ENCODE assay signal across 8 cellular contexts in genomic region chr5:95823738-95824609, GRCh38. TPM values are rescaled to one million over a fixed set of nuclear protein-coding genes. Genes with fewer than 3 reads are reported as not detected.
DNase-seq lines count a peak whose midpoint lies in the region; ATAC-seq and TF ChIP-seq lines count a peak whose summit lies in the region.

No MANE protein-coding gene starts in this region.

- peak overlapping the region; percentile 85 for H3K4me2 ChIP-seq in BLaER1
- peak overlapping the region; percentile 89 for H3K4me2 ChIP-seq in hepatocyte

- H4K20me1 ChIP-seq in BLaER1 (peaks cover 27% of the 10 kb centered on the region), hepatocyte (ENCODE audit: insufficient read depth, poor library complexity, severe bottlenecking) (peaks cover 4% of the 10 kb centered on the region)

- H3K27ac ChIP-seq in BLaER1 (peak overlapping the region; percentile 95), SJSA1 (peak overlapping the region; percentile 71), angular gyrus (ENCODE audit: low read depth, low read length) (peak overlapping the region; percentile 57), hepatocyte (peak overlapping the region; percentile 95), spleen (peak overlapping the region; percentile 61 to 96 (median 92))

- peak overlapping the region; percentile 14 for H2AFZ ChIP-seq in hepatocyte

- no peaks in the 10 kb centered on the region for H3K9me2 ChIP-seq in hepatocyte (replicated peaks; ENCODE audit: insufficient read depth)

- peak; percentile 86 to 93 for DNase-seq in SJSA1 (ENCODE audit: low read depth in 1 of 2, low spot score in 2 of 2)
- DNase-seq in hepatocyte (ENCODE audit: low spot score) = peak; percentile 89
- DNase-seq in spleen = peak; percentile 88
- no peak for DNase-seq in ureter (ENCODE audit: low spot score)

- H3K27me3 ChIP-seq in BLaER1 (no peaks in the 10 kb centered on the region), SJSA1 (replicated peaks) (no peaks in the 10 kb centered on the region), hepatocyte (no peaks in the 10 kb centered on the region), spleen (replicated peaks in 1 of 7) (no peaks in the 10 kb centered on the region)

- H3K4me3 ChIP-seq in BLaER1 (peak overlapping the region; percentile 92), SJSA1 (peak overlapping the region; percentile 51), hepatocyte (no peak overlapping the region), spleen (peak overlapping the region in 7 of 8 donors; percentile 8 to 97 (median 88))

- peak; percentile 49 for ATAC-seq in HG03342 (IDR thresholded peaks at IDR 0.05; ENCODE audit: unreplicated experiment)

- TF ChIP-seq POLR2A in GM19099 (IDR thresholded peaks at IDR 0.05; ENCODE audit: extremely low read depth, insufficient read length, low read depth) (peak; percentile 44), spleen (IDR thresholded peaks at IDR 0.05) (no peak)

- H3K9ac ChIP-seq in BLaER1 = peak overlapping the region; percentile 87

- H3K9me3 ChIP-seq in BLaER1 (no peaks in the 10 kb centered on the region), SJSA1 (replicated peaks) (no peaks in the 10 kb centered on the region), hepatocyte (ENCODE audit: low read depth) (no peaks in the 10 kb centered on the region), spleen (no peaks in the 10 kb centered on the region)

- H3K36me3 ChIP-seq in BLaER1 = peaks cover under 1% of the 10 kb centered on the region; the same call in 1 of the 2 replicates
- H3K36me3 ChIP-seq in SJSA1 = 0 out of 2 replicates have a peak, but pooled peaks cover 2% of the 10 kb centered on the region
- H3K36me3 ChIP-seq in hepatocyte (replicated peaks; ENCODE audit: insufficient read depth, low read depth) = no peaks in the 10 kb centered on the region
- no peaks in the 10 kb centered on the region for H3K36me3 ChIP-seq in spleen

- H3K4me1 ChIP-seq in BLaER1 = peaks cover 41% of the 10 kb centered on the region
- peaks cover 30% of the 10 kb centered on the region for H3K4me1 ChIP-seq in SJSA1 (replicated peaks)
- H3K4me1 ChIP-seq in hepatocyte (ENCODE audit: insufficient read depth) = peaks cover 32% of the 10 kb centered on the region
- H3K4me1 ChIP-seq in spleen = peaks cover 34 to 93% (median 59%) of the 10 kb centered on the region in 6 donors

- WGBS in hepatocyte (ENCODE audit: low lambda C conversion rate, missing lambda C conversion rate) = 24% methylated on average over 12 of the region's 12 CpGs
- 3 to 10% (median 6%) methylated on average over 12 of the region's 12 CpGs for WGBS in spleen, 5 donors

- intact Hi-C loops in spleen (cut with DNase I; ENCODE audit: low total_unique reads) = no loop called here

- H3K79me2 ChIP-seq in hepatocyte = peaks cover 28% of the 10 kb centered on the region

- TF ChIP-seq CTCF in hepatocyte (IDR thresholded peaks at IDR 0.05; ENCODE audit: poor library complexity) (no peak), spleen (IDR thresholded peaks at IDR 0.05 in 8 of 11, conservative IDR thresholded peaks at IDR 0.05 in 3 of 11) (no peak)

RNA-seq across cellular contexts. Expression of gene GLRX, which starts 1.4 kb away (rescaled TPM):
- 18.1 and 60.3 TPM in 2 replicates for total RNA-seq in SJSA1 (2014; rRNA removed; shearing (Covaris generic))
- total RNA-seq in hepatocyte = 57.8 and 79.1 TPM in 2 replicates
- polyA plus RNA-seq in hepatocyte = 101 and 103 TPM in 2 replicates
- 100 to 1,000 TPM in 2 of 7 donors, 10 to 100 TPM in 5; 59.3 to 130 (median 68.7) TPM for total RNA-seq in spleen
- 100 to 1,000 TPM in 2 of 3 donors, 10 to 100 TPM in 1; 85.2 to 149 (median 108) TPM for polyA plus RNA-seq in spleen
- total RNA-seq in ureter = 21.1 TPM
